In genomic region chr20:38094968-38095689, GRCh38 we compare ENCODE assay signal across 1 cellular context.
TF ChIP-seq lines count a peak whose summit lies in the region.

No MANE protein-coding gene starts in this region.

TF ChIP-seq in HepG2, 621 proteins besides CTCF, POLR2A, EP300 and RAD21 (continued from another document and continues in another):
- TF ChIP-seq, protein P1, sequence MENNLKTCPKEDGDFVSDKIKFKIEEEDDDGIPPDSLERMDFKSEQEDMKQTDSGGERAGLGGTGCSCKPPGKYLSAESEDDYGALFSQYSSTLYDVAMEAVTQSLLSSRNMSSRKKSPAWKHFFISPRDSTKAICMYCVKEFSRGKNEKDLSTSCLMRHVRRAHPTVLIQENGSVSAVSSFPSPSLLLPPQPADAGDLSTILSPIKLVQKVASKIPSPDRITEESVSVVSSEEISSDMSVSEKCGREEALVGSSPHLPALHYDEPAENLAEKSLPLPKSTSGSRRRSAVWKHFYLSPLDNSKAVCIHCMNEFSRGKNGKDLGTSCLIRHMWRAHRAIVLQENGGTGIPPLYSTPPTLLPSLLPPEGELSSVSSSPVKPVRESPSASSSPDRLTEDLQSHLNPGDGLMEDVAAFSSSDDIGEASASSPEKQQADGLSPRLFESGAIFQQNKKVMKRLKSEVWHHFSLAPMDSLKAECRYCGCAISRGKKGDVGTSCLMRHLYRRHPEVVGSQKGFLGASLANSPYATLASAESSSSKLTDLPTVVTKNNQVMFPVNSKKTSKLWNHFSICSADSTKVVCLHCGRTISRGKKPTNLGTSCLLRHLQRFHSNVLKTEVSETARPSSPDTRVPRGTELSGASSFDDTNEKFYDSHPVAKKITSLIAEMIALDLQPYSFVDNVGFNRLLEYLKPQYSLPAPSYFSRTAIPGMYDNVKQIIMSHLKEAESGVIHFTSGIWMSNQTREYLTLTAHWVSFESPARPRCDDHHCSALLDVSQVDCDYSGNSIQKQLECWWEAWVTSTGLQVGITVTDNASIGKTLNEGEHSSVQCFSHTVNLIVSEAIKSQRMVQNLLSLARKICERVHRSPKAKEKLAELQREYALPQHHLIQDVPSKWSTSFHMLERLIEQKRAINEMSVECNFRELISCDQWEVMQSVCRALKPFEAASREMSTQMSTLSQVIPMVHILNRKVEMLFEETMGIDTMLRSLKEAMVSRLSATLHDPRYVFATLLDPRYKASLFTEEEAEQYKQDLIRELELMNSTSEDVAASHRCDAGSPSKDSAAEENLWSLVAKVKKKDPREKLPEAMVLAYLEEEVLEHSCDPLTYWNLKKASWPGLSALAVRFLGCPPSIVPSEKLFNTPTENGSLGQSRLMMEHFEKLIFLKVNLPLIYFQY (CRISPR knock-in tag; IDR thresholded peaks at IDR 0.05; ENCODE audit: borderline replicate concordance): no peak
- peak; percentile 68 for TF ChIP-seq GATAD2A (CRISPR knock-in tag; IDR thresholded peaks at IDR 0.05)
- peak; percentile 83 for TF ChIP-seq NR2F6 (IDR thresholded peaks at IDR 0.05)
- peak; percentile 78 for TF ChIP-seq NR2F6 (CRISPR knock-in tag; IDR thresholded peaks at IDR 0.05)
- TF ChIP-seq ZSCAN9 (CRISPR knock-in tag; IDR thresholded peaks at IDR 0.05; ENCODE audit: borderline replicate concordance): no peak; the same call in 1 of the 2 replicates
- no peak for TF ChIP-seq HDAC1 (CRISPR knock-in tag; IDR thresholded peaks at IDR 0.05)
- no peak for TF ChIP-seq MTA1 (CRISPR knock-in tag; IDR thresholded peaks at IDR 0.05; ENCODE audit: borderline replicate concordance)
- TF ChIP-seq ZNF678 (CRISPR knock-in tag; IDR thresholded peaks at IDR 0.05): no peak
- 0 out of 2 replicates have a peak, but pooled peaks have one; percentile 69 for TF ChIP-seq ZNF382 (CRISPR knock-in tag; IDR thresholded peaks at IDR 0.05; ENCODE audit: borderline replicate concordance)
- TF ChIP-seq RAD51 (IDR thresholded peaks at IDR 0.05; ENCODE audit: borderline replicate concordance): no peak
- TF ChIP-seq ARHGAP35 (CRISPR knock-in tag; IDR thresholded peaks at IDR 0.05; ENCODE audit: borderline replicate concordance): no peak
- TF ChIP-seq THAP11 (CRISPR knock-in tag; IDR thresholded peaks at IDR 0.05): peak; percentile 31; the same call in 1 of the 2 replicates
- peak; percentile 65; the same call in 1 of the 2 replicates for TF ChIP-seq HMG20A (CRISPR knock-in tag; IDR thresholded peaks at IDR 0.05; ENCODE audit: borderline replicate concordance)
- TF ChIP-seq ZC3H4 (CRISPR knock-in tag; IDR thresholded peaks at IDR 0.05; ENCODE audit: borderline replicate concordance): no peak
- peak; percentile 81; the same call in 1 of the 2 replicates for TF ChIP-seq FOXK1 (CRISPR knock-in tag; IDR thresholded peaks at IDR 0.05; ENCODE audit: borderline replicate concordance, low read depth)
- 0 out of 2 replicates have a peak, but pooled peaks have one; percentile 52 for TF ChIP-seq ZNF225 (CRISPR knock-in tag; IDR thresholded peaks at IDR 0.05)
- TF ChIP-seq, protein P2, sequence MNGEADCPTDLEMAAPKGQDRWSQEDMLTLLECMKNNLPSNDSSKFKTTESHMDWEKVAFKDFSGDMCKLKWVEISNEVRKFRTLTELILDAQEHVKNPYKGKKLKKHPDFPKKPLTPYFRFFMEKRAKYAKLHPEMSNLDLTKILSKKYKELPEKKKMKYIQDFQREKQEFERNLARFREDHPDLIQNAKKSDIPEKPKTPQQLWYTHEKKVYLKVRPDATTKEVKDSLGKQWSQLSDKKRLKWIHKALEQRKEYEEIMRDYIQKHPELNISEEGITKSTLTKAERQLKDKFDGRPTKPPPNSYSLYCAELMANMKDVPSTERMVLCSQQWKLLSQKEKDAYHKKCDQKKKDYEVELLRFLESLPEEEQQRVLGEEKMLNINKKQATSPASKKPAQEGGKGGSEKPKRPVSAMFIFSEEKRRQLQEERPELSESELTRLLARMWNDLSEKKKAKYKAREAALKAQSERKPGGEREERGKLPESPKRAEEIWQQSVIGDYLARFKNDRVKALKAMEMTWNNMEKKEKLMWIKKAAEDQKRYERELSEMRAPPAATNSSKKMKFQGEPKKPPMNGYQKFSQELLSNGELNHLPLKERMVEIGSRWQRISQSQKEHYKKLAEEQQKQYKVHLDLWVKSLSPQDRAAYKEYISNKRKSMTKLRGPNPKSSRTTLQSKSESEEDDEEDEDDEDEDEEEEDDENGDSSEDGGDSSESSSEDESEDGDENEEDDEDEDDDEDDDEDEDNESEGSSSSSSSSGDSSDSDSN (CRISPR knock-in tag; IDR thresholded peaks at IDR 0.05): no peak
- TF ChIP-seq, protein P3, sequence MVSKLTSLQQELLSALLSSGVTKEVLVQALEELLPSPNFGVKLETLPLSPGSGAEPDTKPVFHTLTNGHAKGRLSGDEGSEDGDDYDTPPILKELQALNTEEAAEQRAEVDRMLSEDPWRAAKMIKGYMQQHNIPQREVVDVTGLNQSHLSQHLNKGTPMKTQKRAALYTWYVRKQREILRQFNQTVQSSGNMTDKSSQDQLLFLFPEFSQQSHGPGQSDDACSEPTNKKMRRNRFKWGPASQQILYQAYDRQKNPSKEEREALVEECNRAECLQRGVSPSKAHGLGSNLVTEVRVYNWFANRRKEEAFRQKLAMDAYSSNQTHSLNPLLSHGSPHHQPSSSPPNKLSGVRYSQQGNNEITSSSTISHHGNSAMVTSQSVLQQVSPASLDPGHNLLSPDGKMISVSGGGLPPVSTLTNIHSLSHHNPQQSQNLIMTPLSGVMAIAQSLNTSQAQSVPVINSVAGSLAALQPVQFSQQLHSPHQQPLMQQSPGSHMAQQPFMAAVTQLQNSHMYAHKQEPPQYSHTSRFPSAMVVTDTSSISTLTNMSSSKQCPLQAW (CRISPR knock-in tag; IDR thresholded peaks at IDR 0.05): no peak
- no peak for TF ChIP-seq MATR3 (CRISPR knock-in tag; IDR thresholded peaks at IDR 0.05)
- no peak for TF ChIP-seq PREB (CRISPR knock-in tag; IDR thresholded peaks at IDR 0.05)
- TF ChIP-seq ETV5 (CRISPR knock-in tag; IDR thresholded peaks at IDR 0.05; ENCODE audit: borderline replicate concordance): peak; percentile 55; the same call in 1 of the 2 replicates
- TF ChIP-seq, protein P4, sequence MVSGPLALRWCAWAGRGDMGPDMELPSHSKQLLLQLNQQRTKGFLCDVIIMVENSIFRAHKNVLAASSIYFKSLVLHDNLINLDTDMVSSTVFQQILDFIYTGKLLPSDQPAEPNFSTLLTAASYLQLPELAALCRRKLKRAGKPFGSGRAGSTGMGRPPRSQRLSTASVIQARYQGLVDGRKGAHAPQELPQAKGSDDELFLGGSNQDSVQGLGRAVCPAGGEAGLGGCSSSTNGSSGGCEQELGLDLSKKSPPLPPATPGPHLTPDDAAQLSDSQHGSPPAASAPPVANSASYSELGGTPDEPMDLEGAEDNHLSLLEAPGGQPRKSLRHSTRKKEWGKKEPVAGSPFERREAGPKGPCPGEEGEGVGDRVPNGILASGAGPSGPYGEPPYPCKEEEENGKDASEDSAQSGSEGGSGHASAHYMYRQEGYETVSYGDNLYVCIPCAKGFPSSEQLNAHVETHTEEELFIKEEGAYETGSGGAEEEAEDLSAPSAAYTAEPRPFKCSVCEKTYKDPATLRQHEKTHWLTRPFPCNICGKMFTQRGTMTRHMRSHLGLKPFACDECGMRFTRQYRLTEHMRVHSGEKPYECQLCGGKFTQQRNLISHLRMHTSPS (CRISPR knock-in tag; IDR thresholded peaks at IDR 0.05; ENCODE audit: low read depth): no peak
- peak; percentile 40; the same call in 1 of the 2 replicates for TF ChIP-seq ZMYM4 (CRISPR knock-in tag; IDR thresholded peaks at IDR 0.05)
- TF ChIP-seq ZNF451 (CRISPR knock-in tag; IDR thresholded peaks at IDR 0.05): no peak
- TF ChIP-seq ZNF781 (CRISPR knock-in tag; IDR thresholded peaks at IDR 0.05; ENCODE audit: borderline replicate concordance, not compliant biosample characterization): no peak
- TF ChIP-seq FOXA3 (CRISPR knock-in tag; IDR thresholded peaks at IDR 0.05): peak; percentile 87
- TF ChIP-seq ZNF770 (CRISPR knock-in tag; IDR thresholded peaks at IDR 0.05): peak; percentile 96
- TF ChIP-seq ZNF432 (CRISPR knock-in tag; IDR thresholded peaks at IDR 0.05; ENCODE audit: borderline replicate concordance): no peak
- no peak for TF ChIP-seq MTA3 (CRISPR knock-in tag; IDR thresholded peaks at IDR 0.05)
- no peak for TF ChIP-seq ZNF431 (CRISPR knock-in tag; IDR thresholded peaks at IDR 0.05; ENCODE audit: borderline replicate concordance, low read depth)
- TF ChIP-seq PCBP1 (IDR thresholded peaks at IDR 0.05; ENCODE audit: borderline replicate concordance, low read depth, low read length): no peak
- TF ChIP-seq, protein P5, sequence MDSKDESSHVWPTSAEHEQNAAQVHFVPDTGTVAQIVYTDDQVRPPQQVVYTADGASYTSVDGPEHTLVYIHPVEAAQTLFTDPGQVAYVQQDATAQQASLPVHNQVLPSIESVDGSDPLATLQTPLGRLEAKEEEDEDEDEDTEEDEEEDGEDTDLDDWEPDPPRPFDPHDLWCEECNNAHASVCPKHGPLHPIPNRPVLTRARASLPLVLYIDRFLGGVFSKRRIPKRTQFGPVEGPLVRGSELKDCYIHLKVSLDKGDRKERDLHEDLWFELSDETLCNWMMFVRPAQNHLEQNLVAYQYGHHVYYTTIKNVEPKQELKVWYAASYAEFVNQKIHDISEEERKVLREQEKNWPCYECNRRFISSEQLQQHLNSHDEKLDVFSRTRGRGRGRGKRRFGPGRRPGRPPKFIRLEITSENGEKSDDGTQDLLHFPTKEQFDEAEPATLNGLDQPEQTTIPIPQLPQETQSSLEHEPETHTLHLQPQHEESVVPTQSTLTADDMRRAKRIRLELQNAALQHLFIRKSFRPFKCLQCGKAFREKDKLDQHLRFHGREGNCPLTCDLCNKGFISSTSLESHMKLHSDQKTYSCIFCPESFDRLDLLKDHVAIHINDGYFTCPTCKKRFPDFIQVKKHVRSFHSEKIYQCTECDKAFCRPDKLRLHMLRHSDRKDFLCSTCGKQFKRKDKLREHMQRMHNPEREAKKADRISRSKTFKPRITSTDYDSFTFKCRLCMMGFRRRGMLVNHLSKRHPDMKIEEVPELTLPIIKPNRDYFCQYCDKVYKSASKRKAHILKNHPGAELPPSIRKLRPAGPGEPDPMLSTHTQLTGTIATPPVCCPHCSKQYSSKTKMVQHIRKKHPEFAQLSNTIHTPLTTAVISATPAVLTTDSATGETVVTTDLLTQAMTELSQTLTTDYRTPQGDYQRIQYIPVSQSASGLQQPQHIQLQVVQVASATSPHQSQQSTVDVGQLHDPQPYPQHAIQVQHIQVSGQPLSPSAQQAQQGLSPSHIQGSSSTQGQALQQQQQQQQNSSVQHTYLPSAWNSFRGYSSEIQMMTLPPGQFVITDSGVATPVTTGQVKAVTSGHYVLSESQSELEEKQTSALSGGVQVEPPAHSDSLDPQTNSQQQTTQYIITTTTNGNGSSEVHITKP (CRISPR knock-in tag; IDR thresholded peaks at IDR 0.05; ENCODE audit: low read depth): 0 out of 2 replicates have a peak, but pooled peaks have one; percentile 32
- no peak for TF ChIP-seq ZNF343 (CRISPR knock-in tag; IDR thresholded peaks at IDR 0.05)
- TF ChIP-seq ZBTB38 (CRISPR knock-in tag; IDR thresholded peaks at IDR 0.05): 0 out of 2 replicates have a peak, but pooled peaks have one; percentile 19
- TF ChIP-seq ZNF33B (CRISPR knock-in tag; IDR thresholded peaks at IDR 0.05): no peak
- TF ChIP-seq NFYB (CRISPR knock-in tag; IDR thresholded peaks at IDR 0.05): no peak
- no peak for TF ChIP-seq ZNF335 (CRISPR knock-in tag; IDR thresholded peaks at IDR 0.05)
- TF ChIP-seq GLI4 (CRISPR knock-in tag; IDR thresholded peaks at IDR 0.05; ENCODE audit: borderline replicate concordance): no peak
- TF ChIP-seq RXRA (CRISPR knock-in tag; IDR thresholded peaks at IDR 0.05): peak; percentile 31; the same call in 1 of the 2 replicates
- no peak for TF ChIP-seq POLR2G (IDR thresholded peaks at IDR 0.05; ENCODE audit: low read depth, low read length)
- no peak for TF ChIP-seq CENPBD1 (CRISPR knock-in tag; IDR thresholded peaks at IDR 0.05; ENCODE audit: borderline replicate concordance, low read depth)
- TF ChIP-seq SCMH1 (CRISPR knock-in tag; IDR thresholded peaks at IDR 0.05; ENCODE audit: borderline replicate concordance): no peak
- TF ChIP-seq KMT2A (CRISPR knock-in tag; IDR thresholded peaks at IDR 0.05): no peak
- TF ChIP-seq ZFP36L1 (CRISPR knock-in tag; IDR thresholded peaks at IDR 0.05): 0 out of 2 replicates have a peak, but pooled peaks have one; percentile 35
- TF ChIP-seq ZFX (CRISPR knock-in tag; IDR thresholded peaks at IDR 0.05; ENCODE audit: low read depth): no peak
- peak; percentile 39; the same call in 1 of the 2 replicates for TF ChIP-seq MEF2D (CRISPR knock-in tag; IDR thresholded peaks at IDR 0.05)
- TF ChIP-seq HHEX (CRISPR knock-in tag; IDR thresholded peaks at IDR 0.05): no peak
